In genomic region chr17:22469101-22469880, GRCh38 we compare ENCODE assay signal across 25 cellular contexts.
A peak's percentile ranks its signal among the peaks of the same experiment; 100 is the strongest.
DNase-seq lines count a peak whose midpoint lies in the region; ATAC-seq and TF ChIP-seq lines count a peak whose summit lies in the region.
"Had no signal": no experiment of that assay in that cellular context is flagged by ENCODE, and none has a peak within 500 bp of the region (broad histone marks: within the 10 kb centered on the region; RNA-seq: fewer than 3 reads in every experiment).

No MANE protein-coding gene starts in this region.

- H3F3A ChIP-seq in OCI-LY1 (ENCODE audit: insufficient read depth, low read length): no peaks in the 10 kb centered on the region

- H3K4me2 ChIP-seq in BLaER1: peak overlapping the region; percentile 64; the same call in 1 of the 2 replicates
- H3K4me2 ChIP-seq in OCI-LY1 (ENCODE audit: low read length): peak overlapping the region; percentile 38; the same call in 1 of the 2 replicates
- H3K4me2 ChIP-seq: A549 had no signal

- ATAC-seq in CD8-positive, alpha-beta T cell: no peak
- ATAC-seq in left colon: no peak
- ATAC-seq: A549, GM12878 had no signal

- H3K4me1 ChIP-seq in BLaER1 (peaks cover 37% of the 10 kb centered on the region), OCI-LY1 (ENCODE audit: insufficient read depth, low read length, severe bottlenecking) (peaks cover 59% of the 10 kb centered on the region)
- no peaks in the 10 kb centered on the region for H3K4me1 ChIP-seq in CD8-positive, alpha-beta T cell (ENCODE audit: insufficient read depth, low read length)
- H3K4me1 ChIP-seq: A549 had no signal

- H3K9ac ChIP-seq in BLaER1: no peak overlapping the region
- H3K9ac ChIP-seq in OCI-LY1 (ENCODE audit: low read length): peak overlapping the region; percentile 15; the same call in 1 of the 2 replicates

- H3K4me3 ChIP-seq in BLaER1: no peak overlapping the region
- peak overlapping the region; percentile 12 for H3K4me3 ChIP-seq in OCI-LY1 (ENCODE audit: low read depth, low read length, poor library complexity, severe bottlenecking)
- H3K4me3 ChIP-seq in CD8-positive, alpha-beta T cell (ENCODE audit: low read depth, low read length): no peak overlapping the region
- H3K4me3 ChIP-seq: A549, GM12878 had no signal

- peaks cover 12% of the 10 kb centered on the region for H3K36me3 Mint-ChIP-seq in endothelial cell (ENCODE audit: low read depth, unreplicated experiment)
- no peaks in the 10 kb centered on the region for H3K36me3 Mint-ChIP-seq in osteocyte (ENCODE audit: unreplicated experiment)
- no peaks in the 10 kb centered on the region for H3K36me3 Mint-ChIP-seq in CD8-positive, alpha-beta T cell
- H3K36me3 Mint-ChIP-seq: CD14-positive monocyte; CD4-positive, alpha-beta memory T cell; CD4-positive, CD25-positive, alpha-beta regulatory T cell had no signal

- CTCF ChIA-PET in CD8-positive, alpha-beta T cell (lab: Charles Lee): no interaction called here

- no peaks in the 10 kb centered on the region for H3K27me3 ChIP-seq in BLaER1
- H3K27me3 ChIP-seq in OCI-LY1 (ENCODE audit: insufficient read depth, low read length): no peaks in the 10 kb centered on the region
- no peaks in the 10 kb centered on the region for H3K27me3 ChIP-seq in CD8-positive, alpha-beta T cell (ENCODE audit: insufficient read depth, low read length)

- H3K27me3 Mint-ChIP-seq in endothelial cell (ENCODE audit: unreplicated experiment) (peaks cover 6% of the 10 kb centered on the region), osteocyte (ENCODE audit: unreplicated experiment) (no peaks in the 10 kb centered on the region)
- H3K27me3 Mint-ChIP-seq in CD8-positive, alpha-beta T cell (ENCODE audit: low read depth): no peaks in the 10 kb centered on the region
- H3K27me3 Mint-ChIP-seq: B cell; CD4-positive, alpha-beta memory T cell; CD4-positive, CD25-positive, alpha-beta regulatory T cell had no signal

- H3K27ac ChIP-seq in BLaER1 (no peak overlapping the region), OCI-LY1 (ENCODE audit: low read depth, low read length, poor library complexity, severe bottlenecking) (peak overlapping the region; percentile 71)
- no peak overlapping the region for H3K27ac ChIP-seq in CD8-positive, alpha-beta T cell (ENCODE audit: low read depth, low read length)
- H3K27ac ChIP-seq: 22Rv1, A549 had no signal

- no peaks in the 10 kb centered on the region for H3K9me3 ChIP-seq in BLaER1
- no peaks in the 10 kb centered on the region for H3K9me3 ChIP-seq in OCI-LY1 (ENCODE audit: low read length)
- no peaks in the 10 kb centered on the region for H3K9me3 ChIP-seq in CD8-positive, alpha-beta T cell (ENCODE audit: low read length)
- H3K9me3 ChIP-seq: A549 had no signal

- H3K4me3 Mint-ChIP-seq in endothelial cell (ENCODE audit: unreplicated experiment): no peak overlapping the region
- no peak overlapping the region for H3K4me3 Mint-ChIP-seq in osteocyte (ENCODE audit: unreplicated experiment)
- no peak overlapping the region for H3K4me3 Mint-ChIP-seq in CD8-positive, alpha-beta T cell
- H3K4me3 Mint-ChIP-seq: B cell; CD14-positive monocyte; CD4-positive, alpha-beta memory T cell; CD4-positive, CD25-positive, alpha-beta regulatory T cell had no signal

- H4K20me1 ChIP-seq in BLaER1 (no peaks in the 10 kb centered on the region), OCI-LY1 (ENCODE audit: insufficient read depth, low read length) (no peaks in the 10 kb centered on the region)

- TF ChIP-seq CTCF in OCI-LY1 (IDR thresholded peaks at IDR 0.05; ENCODE audit: low read length) (no peak), endothelial cell (IDR thresholded peaks at IDR 0.05; ENCODE audit: unreplicated experiment) (no peak), osteocyte (IDR thresholded peaks at IDR 0.05) (no peak)
- no peak for TF ChIP-seq CTCF in CD8-positive, alpha-beta T cell (IDR thresholded peaks at IDR 0.05)

- no peaks in the 10 kb centered on the region for H3K36me3 ChIP-seq in BLaER1
- H3K36me3 ChIP-seq in OCI-LY1 (ENCODE audit: insufficient read depth, low read length): no peaks in the 10 kb centered on the region
- no peaks in the 10 kb centered on the region for H3K36me3 ChIP-seq in CD8-positive, alpha-beta T cell (ENCODE audit: insufficient read depth, low read length)

- H3K79me2 ChIP-seq in OCI-LY1 (ENCODE audit: insufficient read depth, low read length): no peaks in the 10 kb centered on the region

- no peaks in the 10 kb centered on the region for H3K4me1 Mint-ChIP-seq in endothelial cell (ENCODE audit: unreplicated experiment)
- H3K4me1 Mint-ChIP-seq in osteocyte (ENCODE audit: unreplicated experiment): no peaks in the 10 kb centered on the region
- no peaks in the 10 kb centered on the region for H3K4me1 Mint-ChIP-seq in CD8-positive, alpha-beta T cell (ENCODE audit: low read depth)
- H3K4me1 Mint-ChIP-seq: B cell; CD14-positive monocyte; CD4-positive, alpha-beta memory T cell; CD4-positive, CD25-positive, alpha-beta regulatory T cell had no signal

- H3K9me2 ChIP-seq in OCI-LY1 (ENCODE audit: low read depth, low read length): no peaks in the 10 kb centered on the region

- intact Hi-C loops in CD8-positive, alpha-beta T cell (cut with DNase I, micrococcal nuclease): no loop called here
- intact Hi-C loops in left colon (cut with DNase I, micrococcal nuclease): no loop called here

- DNase-seq in endothelial cell (ENCODE audit: low spot score): no peak
- DNase-seq in osteocyte (ENCODE audit: extremely low spot score, unreplicated experiment): peak; percentile 51
- DNase-seq in activated T-cell treated with anti-CD3 and anti-CD28 coated beads, Interleukin-2, amount 50 U/mL, for 1 hour: no peak
- no peak for DNase-seq in CD8-positive, alpha-beta T cell
- no peak for DNase-seq in COLO668 (lab: John Stamatoyannopoulos, UW; ENCODE audit: unreplicated experiment)
- DNase-seq in left colon: no peak
- DNase-seq: AML-193; C1 segment of cervical spinal cord; CD4-positive, alpha-beta memory T cell; CD4-positive, CD25-positive, alpha-beta regulatory T cell; COR-L47; DMS 273 treated with DMSO at 0.1 percent for 48 hours; DMS153; DMS53; DMS79; DND-41; EL; GDM1 had no signal

- peaks cover 47% of the 10 kb centered on the region for H3K9me3 Mint-ChIP-seq in endothelial cell (ENCODE audit: unreplicated experiment)
- peaks cover 55% of the 10 kb centered on the region for H3K9me3 Mint-ChIP-seq in osteocyte (ENCODE audit: unreplicated experiment)
- H3K9me3 Mint-ChIP-seq in CD8-positive, alpha-beta T cell: no peaks in the 10 kb centered on the region

- H2AFZ ChIP-seq in OCI-LY1 (ENCODE audit: low read length): no peak overlapping the region

- POLR2A ChIA-PET in CD8-positive, alpha-beta T cell (lab: Charles Lee): no interaction called here

- H3K27ac Mint-ChIP-seq in endothelial cell (ENCODE audit: unreplicated experiment) (peak overlapping the region; percentile 3), osteocyte (ENCODE audit: unreplicated experiment) (no peak overlapping the region)
- H3K27ac Mint-ChIP-seq in CD8-positive, alpha-beta T cell: no peak overlapping the region
- H3K27ac Mint-ChIP-seq: B cell; CD14-positive monocyte; CD4-positive, alpha-beta memory T cell; CD4-positive, CD25-positive, alpha-beta regulatory T cell had no signal
